Comparison of ENCODE assay signal across 1 cellular context in the genomic region with DNA sequence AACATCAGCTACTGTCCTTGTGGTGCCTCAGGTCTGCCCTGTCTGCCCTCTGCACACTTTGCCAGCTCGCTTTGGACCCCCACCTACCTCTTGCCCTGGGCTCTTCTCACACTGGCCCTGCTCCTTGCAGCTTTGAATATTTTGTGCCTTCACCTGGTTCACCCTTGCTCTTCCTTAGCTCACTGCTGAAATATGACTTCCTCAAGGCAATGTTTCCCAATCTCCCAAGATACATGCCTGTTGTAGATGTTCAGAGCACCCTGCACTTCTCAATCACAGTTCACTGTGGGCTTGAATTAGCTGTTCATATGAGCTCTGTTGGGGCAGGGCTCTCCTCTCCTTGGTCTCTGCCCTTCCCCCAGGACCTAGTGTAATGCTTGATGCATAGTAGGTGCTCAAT.
TF ChIP-seq lines count a peak whose summit lies in the region.

No MANE protein-coding gene starts in this region.

TF ChIP-seq in IMR-90, 13 proteins besides CTCF, POLR2A, EP300 and RAD21:
- TF ChIP-seq BHLHE40 (IDR thresholded peaks at IDR 0.05; ENCODE audit: low read depth, low read length) (peak; percentile 28; the same call in 1 of the 2 replicates), NFE2L2 (IDR thresholded peaks at IDR 0.05; ENCODE audit: low read depth, low read length) (no peak), RFX5 (IDR thresholded peaks at IDR 0.05; ENCODE audit: low read depth, low read length) (no peak), CHD1 (IDR thresholded peaks at IDR 0.05; ENCODE audit: low read depth, low read length) (no peak), MXI1 (IDR thresholded peaks at IDR 0.05; ENCODE audit: borderline replicate concordance, low read depth, low read length) (no peak), CEBPB (IDR thresholded peaks at IDR 0.05; ENCODE audit: low read depth, low read length) (peak; percentile 44), FOS (IDR thresholded peaks at IDR 0.05; ENCODE audit: low read depth, low read length) (no peak)
- TF ChIP-seq, protein P1, sequence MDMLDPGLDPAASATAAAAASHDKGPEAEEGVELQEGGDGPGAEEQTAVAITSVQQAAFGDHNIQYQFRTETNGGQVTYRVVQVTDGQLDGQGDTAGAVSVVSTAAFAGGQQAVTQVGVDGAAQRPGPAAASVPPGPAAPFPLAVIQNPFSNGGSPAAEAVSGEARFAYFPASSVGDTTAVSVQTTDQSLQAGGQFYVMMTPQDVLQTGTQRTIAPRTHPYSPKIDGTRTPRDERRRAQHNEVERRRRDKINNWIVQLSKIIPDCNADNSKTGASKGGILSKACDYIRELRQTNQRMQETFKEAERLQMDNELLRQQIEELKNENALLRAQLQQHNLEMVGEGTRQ (IDR thresholded peaks at IDR 0.05; ENCODE audit: low read depth, low read length), result no peak
